ENCODE assay signal across 16 cellular contexts in genomic region chr9:133443248-133443647, GRCh38. TPM values are rescaled to one million over a fixed set of nuclear protein-coding genes. Genes with fewer than 3 reads are reported as not detected.
A peak's percentile ranks its signal among the peaks of the same experiment; 100 is the strongest.
DNase-seq lines count a peak whose midpoint lies in the region; ATAC-seq and TF ChIP-seq lines count a peak whose summit lies in the region.
"Had no signal": no experiment of that assay in that cellular context is flagged by ENCODE, and none has a peak within 500 bp of the region (broad histone marks: within the 10 kb centered on the region; RNA-seq: fewer than 3 reads in every experiment).

No MANE protein-coding gene starts in this region.

- no peaks in the 10 kb centered on the region for H3K9me3 Mint-ChIP-seq in WTC11
- H3K9me3 Mint-ChIP-seq: CD4-positive, alpha-beta memory T cell had no signal

- H2BK5ac ChIP-seq in neuronal stem cell (ENCODE audit: low read length) = peak overlapping the region; percentile 2

- no peaks in the 10 kb centered on the region for H3K36me3 ChIP-seq in BLaER1 treated with 17β-estradiol and CSF1 and Interleukin-3, amounts not matched to agents 10 nM and 100 nM
- H3K36me3 ChIP-seq in H7 (replicated peaks; ENCODE audit: control insufficient read depth, insufficient read depth, low read length) = no peaks in the 10 kb centered on the region
- no peaks in the 10 kb centered on the region for H3K36me3 ChIP-seq in neuronal stem cell (replicated peaks in 1 of 2; ENCODE audit: control insufficient read depth in 2 of 2, insufficient read depth in 2 of 2, low read length in 2 of 2)

- TF ChIP-seq CTCF in WTC11 (IDR thresholded peaks at IDR 0.05) = no peak

- peak overlapping the region in 8 of 11 experiments; percentile 90 to 99 (median 96); a peak in 16 of 22 replicates for H3K4me2 ChIP-seq in BLaER1 treated with 17β-estradiol and CSF1 and Interleukin-3, amounts not matched to agents 10 nM and 100 nM
- H3K4me2 ChIP-seq in neuronal stem cell (ENCODE audit: insufficient read depth, low read length, poor library complexity, severe bottlenecking) = no peak overlapping the region

- H3K79me1 ChIP-seq in neuronal stem cell (ENCODE audit: low read depth, low read length) = no peaks in the 10 kb centered on the region

- H3K4me1 ChIP-seq in BLaER1 treated with 17β-estradiol and CSF1 and Interleukin-3, amounts not matched to agents 10 nM and 100 nM = peaks cover 21 to 74% (median 57%) of the 10 kb centered on the region in 10 experiments
- no peaks in the 10 kb centered on the region for H3K4me1 ChIP-seq in neuronal stem cell (ENCODE audit: control insufficient read depth in 2 of 2, insufficient read depth in 1 of 2, low read depth in 1 of 2, low read length in 2 of 2)
- H3K4me1 ChIP-seq: Caco-2 had no signal

- H4K20me1 ChIP-seq in BLaER1 treated with 17β-estradiol and CSF1 and Interleukin-3, amounts not matched to agents 10 nM and 100 nM = no peaks in the 10 kb centered on the region; a peak in 1 of 22 replicates

- no peak overlapping the region for H3K4ac ChIP-seq in neuronal stem cell (ENCODE audit: low read length)

- no peak overlapping the region for H3K4me3 ChIP-seq in BLaER1 treated with 17β-estradiol and CSF1 and Interleukin-3, amounts not matched to agents 10 nM and 100 nM
- H3K4me3 ChIP-seq in H7 (ENCODE audit: insufficient read depth, low read depth, low read length) = no peak overlapping the region
- no peak overlapping the region for H3K4me3 ChIP-seq in neuronal stem cell (ENCODE audit: low read length in 2 of 2)

- no peak overlapping the region for H3K27ac Mint-ChIP-seq in WTC11
- H3K27ac Mint-ChIP-seq: B cell; CD4-positive, alpha-beta memory T cell had no signal

- intact Hi-C loops in posterior cingulate gyrus (cut with DNase I) = no loop called here

- H3K4me3 Mint-ChIP-seq in WTC11 = no peak overlapping the region
- H3K4me3 Mint-ChIP-seq: B cell; CD4-positive, alpha-beta memory T cell had no signal

- DNase-seq in H7 = peak; percentile 76
- DNase-seq in WTC11 (ENCODE audit: low spot score) = no peak
- DNase-seq in neuronal stem cell (ENCODE audit: low spot score) = no peak
- no peak for DNase-seq in A172 (ENCODE audit: low spot score)
- DNase-seq in posterior cingulate gyrus = no peak
- DNase-seq in NCI-H187 (lab: John Stamatoyannopoulos, UW) = no peak
- DNase-seq in SIG-M5 (lab: John Stamatoyannopoulos, UW) = no peak
- DNase-seq: C1 segment of cervical spinal cord, Caco-2, DMS153, DND-41, GOT3 had no signal

- no peaks in the 10 kb centered on the region for H3K27me3 ChIP-seq in BLaER1 treated with 17β-estradiol and CSF1 and Interleukin-3, amounts not matched to agents 10 nM and 100 nM
- no peaks in the 10 kb centered on the region for H3K27me3 ChIP-seq in H7 (ENCODE audit: control insufficient read depth, insufficient read depth, low read length)
- no peaks in the 10 kb centered on the region for H3K27me3 ChIP-seq in neuronal stem cell (ENCODE audit: control insufficient read depth in 3 of 3, insufficient read depth in 3 of 3, low read depth in 1 of 3, low read length in 3 of 3)

- H3K27ac ChIP-seq in BLaER1 treated with 17β-estradiol and CSF1 and Interleukin-3, amounts not matched to agents 10 nM and 100 nM = peak overlapping the region in 1 of 11 experiments; percentile 86; a peak in 1 of 22 replicates
- H3K27ac ChIP-seq in neuronal stem cell (replicated peaks; ENCODE audit: low read length) = no peak overlapping the region

- peak overlapping the region in 1 of 11 experiments; percentile 78; a peak in 1 of 22 replicates for H3K9ac ChIP-seq in BLaER1 treated with 17β-estradiol and CSF1 and Interleukin-3, amounts not matched to agents 10 nM and 100 nM
- peak overlapping the region; percentile 37 for H3K9ac ChIP-seq in neuronal stem cell (ENCODE audit: low read depth, low read length, poor library complexity)

- peak overlapping the region; percentile 78 for H3K23ac ChIP-seq in neuronal stem cell (ENCODE audit: low read depth, low read length, poor library complexity)

- no peak overlapping the region for H2BK15ac ChIP-seq in neuronal stem cell (ENCODE audit: low read length)

- H4K91ac ChIP-seq in neuronal stem cell (ENCODE audit: low read depth, low read length, poor library complexity) = peak overlapping the region; percentile 68

- POLR2A ChIA-PET in WTC11 (lab: Charles Lee) = no interaction called here

- no peak overlapping the region for H2BK120ac ChIP-seq in neuronal stem cell (ENCODE audit: low read depth, low read length)

- H4K8ac ChIP-seq in neuronal stem cell (ENCODE audit: low read depth, low read length) = no peak overlapping the region

- H3K14ac ChIP-seq in neuronal stem cell (ENCODE audit: low read length) = no peak overlapping the region

- H3K9me3 ChIP-seq in BLaER1 treated with 17β-estradiol and CSF1 and Interleukin-3, amounts not matched to agents 10 nM and 100 nM (replicated peaks in 1 of 11) = no peaks in the 10 kb centered on the region
- no peaks in the 10 kb centered on the region for H3K9me3 ChIP-seq in neuronal stem cell (replicated peaks in 1 of 2; ENCODE audit: control insufficient read depth in 2 of 2, insufficient read depth in 1 of 2, low read depth in 1 of 2, low read length in 2 of 2)
- H3K9me3 ChIP-seq: Caco-2 had no signal

- H2AFZ ChIP-seq in neuronal stem cell (ENCODE audit: low read length) = no peak overlapping the region

- no CpG with 5 or more reads among the region's 15 CpGs for WGBS in neuronal stem cell (ENCODE audit: extremely low coverage in 2 of 2, insufficient read length in 2 of 2, insufficient replicate concordance in 1 of 2), 2 donors

- 0 out of 2 replicates have a peak, but pooled peaks have one; percentile 37 for ATAC-seq in WTC11
- ATAC-seq: HCT116 had no signal

- no peak overlapping the region for H2AK5ac ChIP-seq in neuronal stem cell (ENCODE audit: low read depth, low read length)

- CTCF ChIA-PET in WTC11 (lab: Charles Lee) = interaction anchor here (0.9 to 3.2 kb wide), 9 partner anchors 9 to 127 kb away, joined by 3 to 15 read pairs (median 3); partner anchors contain the start of gene CACFD1

- no peak overlapping the region for H3K18ac ChIP-seq in neuronal stem cell (ENCODE audit: low read length)

- H3K27me3 Mint-ChIP-seq in WTC11 (ENCODE audit: low read depth) = no peaks in the 10 kb centered on the region
- H3K27me3 Mint-ChIP-seq: B cell had no signal

- H2BK12ac ChIP-seq in neuronal stem cell (ENCODE audit: low read length) = peak overlapping the region; percentile 58

- H3K36me3 Mint-ChIP-seq in WTC11 = no peaks in the 10 kb centered on the region
- H3K36me3 Mint-ChIP-seq: CD4-positive, alpha-beta memory T cell had no signal

- H3K4me1 Mint-ChIP-seq in WTC11 = no peaks in the 10 kb centered on the region
- H3K4me1 Mint-ChIP-seq: CD4-positive, alpha-beta memory T cell had no signal

TF ChIP-seq in WTC11, 78 proteins besides CTCF, POLR2A, EP300 and RAD21:
- TF ChIP-seq GABPB1 (CRISPR knock-in tag; IDR thresholded peaks at IDR 0.05) (no peak), IRF2 (CRISPR knock-in tag; IDR thresholded peaks at IDR 0.05; ENCODE audit: borderline replicate concordance, low read depth) (no peak), CREB1 (CRISPR knock-in tag; IDR thresholded peaks at IDR 0.05) (no peak), RELA (CRISPR knock-in tag; IDR thresholded peaks at IDR 0.05; ENCODE audit: borderline replicate concordance) (no peak), SMAD4 (CRISPR knock-in tag; IDR thresholded peaks at IDR 0.05) (no peak), MYBL2 (CRISPR knock-in tag; IDR thresholded peaks at IDR 0.05) (no peak), ERG (CRISPR knock-in tag; IDR thresholded peaks at IDR 0.05) (no peak), HMGXB4 (CRISPR knock-in tag; IDR thresholded peaks at IDR 0.05) (no peak)

RNA-seq across cellular contexts. Expression of gene CACFD1, which starts 16.5 kb away (rescaled TPM):
- 9.5 and 11.3 TPM in 2 replicates for total RNA-seq in H7 (2014; rRNA removed; shearing (Covaris generic))
- 22.5 to 38.7 TPM (median 29.5 TPM) in 3 replicates for total RNA-seq in WTC11 (2021)
- 18.8 TPM for polyA plus RNA-seq in neuronal stem cell (2013, experiment 1 of 2)
- polyA plus RNA-seq in neuronal stem cell (2013, experiment 2 of 2) = 19.4 TPM
- 8.8 and 10.8 TPM in 2 replicates for total RNA-seq in A172 (2014; rRNA removed; shearing (Covaris generic))

RNA-seq across cellular contexts. Expression of gene ADAMTS13, which starts 21.1 kb away (rescaled TPM):
- total RNA-seq in H7 (2014; rRNA removed; shearing (Covaris generic)) = 2.8 and 5.5 TPM in 2 replicates
- total RNA-seq in WTC11 (2021) = 12.0 to 16.4 TPM (median 15.9 TPM) in 3 replicates
- 4.0 TPM for polyA plus RNA-seq in neuronal stem cell (2013, experiment 1 of 2)
- 3.9 TPM for polyA plus RNA-seq in neuronal stem cell (2013, experiment 2 of 2)
- 0.43 and 1.6 TPM in 2 replicates for total RNA-seq in A172 (2014; rRNA removed; shearing (Covaris generic))
- polyA plus RNA-seq: CD4-positive, alpha-beta memory T cell had no signal

RNA-seq across cellular contexts. Expression of gene REXO4, which starts 25.4 kb away (rescaled TPM):
- total RNA-seq in H7 (2014; rRNA removed; shearing (Covaris generic)) = 28.5 and 33.5 TPM in 2 replicates
- 33.0 to 38.6 TPM (median 36.3 TPM) in 3 replicates for total RNA-seq in WTC11 (2021)
- 29.0 TPM for polyA plus RNA-seq in neuronal stem cell (2013, experiment 1 of 2)
- polyA plus RNA-seq in neuronal stem cell (2013, experiment 2 of 2) = 28.1 TPM
- total RNA-seq in A172 (2014; rRNA removed; shearing (Covaris generic)) = 24.8 and 28.3 TPM in 2 replicates

RNA-seq across cellular contexts. Expression of gene SLC2A6, which starts 35.7 kb away (rescaled TPM):
- total RNA-seq in H7 (2014; rRNA removed; shearing (Covaris generic)) = 13.8 and 18.2 TPM in 2 replicates
- total RNA-seq in WTC11 (2021) = 13.4 to 16.6 TPM (median 14.2 TPM) in 3 replicates
- polyA plus RNA-seq in neuronal stem cell (2013, experiment 1 of 2) = 3.7 TPM
- 3.8 TPM for polyA plus RNA-seq in neuronal stem cell (2013, experiment 2 of 2)
- total RNA-seq in A172 (2014; rRNA removed; shearing (Covaris generic)) = 30.8 and 42.1 TPM in 2 replicates
